Comparison of ENCODE assay signal across 17 cellular contexts in the genomic region with DNA sequence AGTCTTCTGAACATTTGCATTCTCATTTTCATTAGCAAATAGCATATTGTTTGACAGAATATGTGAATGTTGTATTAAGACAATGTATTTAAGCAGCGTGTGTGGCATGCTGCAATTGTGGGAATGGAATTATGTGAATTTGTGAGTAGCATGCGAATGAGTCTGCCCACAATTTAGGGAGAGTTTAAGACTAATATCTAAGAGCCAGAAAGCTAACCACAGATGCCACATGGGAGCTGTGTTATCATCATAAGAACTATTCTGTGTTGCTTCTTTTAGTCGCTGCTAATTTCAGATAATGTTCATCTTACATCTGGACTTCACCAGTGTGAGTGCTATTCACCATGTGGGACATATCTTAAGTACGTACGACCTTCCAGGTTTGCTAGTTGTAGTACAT.
A peak's percentile ranks its signal among the peaks of the same experiment; 100 is the strongest.
DNase-seq lines count a peak whose midpoint lies in the region; ATAC-seq and TF ChIP-seq lines count a peak whose summit lies in the region.
"Had no signal": no experiment of that assay in that cellular context is flagged by ENCODE, and none has a peak within 500 bp of the region (broad histone marks: within the 10 kb centered on the region; RNA-seq: fewer than 3 reads in every experiment).

No MANE protein-coding gene starts in this region.

- peak; percentile 69 for DNase-seq in AG10803 (ENCODE audit: low read depth)
- DNase-seq in NCI-H526 (lab: John Stamatoyannopoulos, UW) = peak; percentile 56 to 75
- DNase-seq in erythroblast (lab: John Stamatoyannopoulos, UW) = peak; percentile 63 to 91
- DNase-seq in osteoblast (ENCODE audit: insufficient read length, low spot score, missing footprints) = no peak
- no peak for DNase-seq in GM20000 (ENCODE audit: low spot score)
- no peak for DNase-seq in Ammon's horn (ENCODE audit: low spot score)
- DNase-seq: COR-L47, DMS153, MG63, NCI-H1105, NCI-H1694 treated with DMSO at 0.1 percent for 48 hours, NCI-H748 treated with DMSO at 0.1 percent for 48 hours had no signal

- no peak for TF ChIP-seq POLR2A in erythroblast (IDR thresholded peaks at IDR 0.05; ENCODE audit: low read length)

- ATAC-seq in HG02973 (IDR thresholded peaks at IDR 0.05; ENCODE audit: unreplicated experiment) = no peak
- ATAC-seq: GM12878 had no signal

- no peak overlapping the region for H3K4me2 ChIP-seq in osteoblast (ENCODE audit: insufficient read depth, low read length)
- H3K4me2 ChIP-seq: KMS-11 had no signal

- no peaks in the 10 kb centered on the region for H3K36me3 ChIP-seq in osteoblast (ENCODE audit: insufficient read depth, low read length)
- H3K36me3 ChIP-seq: HAP-1, MG63 had no signal

- H3K79me2 ChIP-seq in osteoblast (ENCODE audit: insufficient read depth, low read length) = no peaks in the 10 kb centered on the region

- peak overlapping the region; percentile 21 for H3K27ac ChIP-seq in osteoblast (ENCODE audit: low read depth, low read length)
- H3K27ac ChIP-seq: C4-2B, KMS-11 had no signal

- H4K20me1 ChIP-seq in osteoblast (ENCODE audit: insufficient read depth, low read length) = no peaks in the 10 kb centered on the region

- H3K4me3 ChIP-seq in AG10803 (ENCODE audit: low read length) (no peak overlapping the region), osteoblast (ENCODE audit: insufficient read depth, low read length) (no peak overlapping the region)
- H3K4me3 ChIP-seq: GM12878, HAP-1, MG63 had no signal

- no peaks in the 10 kb centered on the region for H3K4me1 ChIP-seq in osteoblast (ENCODE audit: insufficient read depth, low read length)
- H3K4me1 ChIP-seq: HAP-1 had no signal

- TF ChIP-seq CTCF in AG10803 (conservative IDR thresholded peaks at IDR 0.05; ENCODE audit: low read length) (no peak), osteoblast (IDR thresholded peaks at IDR 0.05; ENCODE audit: extremely low read depth, low read depth, low read length) (no peak), GM20000 (IDR thresholded peaks at IDR 0.05; ENCODE audit: extremely low read depth, missing control alignments) (no peak)

- no peaks in the 10 kb centered on the region for H3K9me3 ChIP-seq in osteoblast (ENCODE audit: low read depth, low read length)
- H3K9me3 ChIP-seq: HAP-1, MG63 had no signal

- no peaks in the 10 kb centered on the region for H3K27me3 ChIP-seq in osteoblast (ENCODE audit: insufficient read depth, low read length)
- H3K27me3 ChIP-seq: MG63 had no signal

- no peak overlapping the region for H2AFZ ChIP-seq in osteoblast (ENCODE audit: low read length)

Comparison
In these comparisons a context has a peak if more than half of its experiments do, and no peak if none do; other contexts are left out.
1. DNase-seq: peak in AG10803 (single experiment), NCI-H526 (2 of 2) and erythroblast (2 of 2); none in osteoblast (single experiment), GM20000 (single experiment) and Ammon's horn (single experiment).